Comparison of ENCODE assay signal across 1 cellular context in genomic region chr19:3382460-3383100, GRCh38.
TF ChIP-seq lines count a peak whose summit lies in the region.

No MANE protein-coding gene starts in this region.

TF ChIP-seq in K562, 482 proteins besides CTCF, POLR2A, EP300 and RAD21 (continued from another document):
- TF ChIP-seq ZFP36 (IDR thresholded peaks at IDR 0.05; ENCODE audit: low read depth, low read length, partially characterized antibody) = peak; percentile 51
- 0 out of 2 replicates have a peak, but pooled peaks have one; percentile 34 for TF ChIP-seq SUPT5H (IDR thresholded peaks at IDR 0.05)
- TF ChIP-seq POLR2B (IDR thresholded peaks at IDR 0.05; ENCODE audit: low read depth, partially characterized antibody) = peak; percentile 39
- 0 out of 4 replicates have a peak, but pooled peaks of 1 of the 2 experiments have one; percentile 20 for TF ChIP-seq HDAC1 (IDR thresholded peaks at IDR 0.05)
